Comparison of ENCODE assay signal across 1 cellular context in the genomic region with DNA sequence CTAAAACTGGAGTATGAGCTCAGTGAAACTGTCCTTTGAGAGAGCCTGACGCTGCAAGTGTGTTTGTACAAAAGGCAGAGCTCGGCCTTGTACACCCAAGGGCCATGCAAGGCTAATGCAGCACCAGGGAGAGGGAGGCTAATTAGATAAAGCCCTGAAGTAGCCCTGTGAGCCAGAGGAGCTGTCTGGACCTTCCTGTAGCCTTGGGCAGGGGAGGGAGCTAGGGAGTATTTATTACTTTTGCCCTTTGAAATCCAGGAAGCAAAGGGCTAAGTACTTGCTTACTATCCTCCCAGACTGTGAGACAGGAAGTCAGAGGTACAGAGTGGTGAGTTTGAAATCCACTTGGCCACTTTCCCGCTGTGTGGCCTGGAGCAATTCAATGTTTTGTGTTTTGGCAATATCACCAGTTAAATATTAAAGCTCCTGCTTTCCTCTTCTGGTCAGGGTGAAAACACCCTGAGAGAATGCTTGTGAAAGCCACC.
TF ChIP-seq lines count a peak whose summit lies in the region.

No MANE protein-coding gene starts in this region.

TF ChIP-seq in HepG2, 621 proteins besides CTCF, POLR2A, EP300 and RAD21 (continued from another document and continues in another):
- TF ChIP-seq, protein P1, sequence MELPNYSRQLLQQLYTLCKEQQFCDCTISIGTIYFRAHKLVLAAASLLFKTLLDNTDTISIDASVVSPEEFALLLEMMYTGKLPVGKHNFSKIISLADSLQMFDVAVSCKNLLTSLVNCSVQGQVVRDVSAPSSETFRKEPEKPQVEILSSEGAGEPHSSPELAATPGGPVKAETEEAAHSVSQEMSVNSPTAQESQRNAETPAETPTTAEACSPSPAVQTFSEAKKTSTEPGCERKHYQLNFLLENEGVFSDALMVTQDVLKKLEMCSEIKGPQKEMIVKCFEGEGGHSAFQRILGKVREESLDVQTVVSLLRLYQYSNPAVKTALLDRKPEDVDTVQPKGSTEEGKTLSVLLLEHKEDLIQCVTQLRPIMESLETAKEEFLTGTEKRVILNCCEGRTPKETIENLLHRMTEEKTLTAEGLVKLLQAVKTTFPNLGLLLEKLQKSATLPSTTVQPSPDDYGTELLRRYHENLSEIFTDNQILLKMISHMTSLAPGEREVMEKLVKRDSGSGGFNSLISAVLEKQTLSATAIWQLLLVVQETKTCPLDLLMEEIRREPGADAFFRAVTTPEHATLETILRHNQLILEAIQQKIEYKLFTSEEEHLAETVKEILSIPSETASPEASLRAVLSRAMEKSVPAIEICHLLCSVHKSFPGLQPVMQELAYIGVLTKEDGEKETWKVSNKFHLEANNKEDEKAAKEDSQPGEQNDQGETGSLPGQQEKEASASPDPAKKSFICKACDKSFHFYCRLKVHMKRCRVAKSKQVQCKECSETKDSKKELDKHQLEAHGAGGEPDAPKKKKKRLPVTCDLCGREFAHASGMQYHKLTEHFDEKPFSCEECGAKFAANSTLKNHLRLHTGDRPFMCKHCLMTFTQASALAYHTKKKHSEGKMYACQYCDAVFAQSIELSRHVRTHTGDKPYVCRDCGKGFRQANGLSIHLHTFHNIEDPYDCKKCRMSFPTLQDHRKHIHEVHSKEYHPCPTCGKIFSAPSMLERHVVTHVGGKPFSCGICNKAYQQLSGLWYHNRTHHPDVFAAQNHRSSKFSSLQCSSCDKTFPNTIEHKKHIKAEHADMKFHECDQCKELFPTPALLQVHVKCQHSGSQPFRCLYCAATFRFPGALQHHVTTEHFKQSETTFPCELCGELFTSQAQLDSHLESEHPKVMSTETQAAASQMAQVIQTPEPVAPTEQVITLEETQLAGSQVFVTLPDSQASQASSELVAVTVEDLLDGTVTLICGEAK (IDR thresholded peaks at IDR 0.05) = no peak
- TF ChIP-seq, protein P1 (CRISPR knock-in tag; IDR thresholded peaks at IDR 0.05) = no peak
- TF ChIP-seq SOX13 (IDR thresholded peaks at IDR 0.05) (no peak), SOX13 (CRISPR knock-in tag; conservative IDR thresholded peaks at IDR 0.05 in 1 of 2, IDR thresholded peaks at IDR 0.05 in 1 of 2) (peak in 1 of 2 experiments; percentile 38; a peak in 1 of 4 replicates), PPARG (CRISPR knock-in tag; conservative IDR thresholded peaks at IDR 0.05) (peak; percentile 78), KDM5A (IDR thresholded peaks at IDR 0.05; ENCODE audit: borderline replicate concordance, low read length) (no peak), SIX1 (CRISPR knock-in tag; IDR thresholded peaks at IDR 0.05; ENCODE audit: borderline replicate concordance) (no peak), ZNF737 (CRISPR knock-in tag; IDR thresholded peaks at IDR 0.05; ENCODE audit: borderline replicate concordance) (no peak), RCOR2 (CRISPR knock-in tag; IDR thresholded peaks at IDR 0.05) (no peak; the same call in 1 of the 2 replicates), ZFY (CRISPR knock-in tag; IDR thresholded peaks at IDR 0.05) (peak; percentile 33; the same call in 1 of the 2 replicates), ZKSCAN5 (CRISPR knock-in tag; IDR thresholded peaks at IDR 0.05) (no peak), RARA (CRISPR knock-in tag; IDR thresholded peaks at IDR 0.05) (0 out of 2 replicates have a peak, but pooled peaks have one; percentile 31), CENPT (CRISPR knock-in tag; IDR thresholded peaks at IDR 0.05; ENCODE audit: low read depth) (no peak), RBM22 (optimal IDR thresholded peaks at IDR 0.05; ENCODE audit: low read length) (no peak), CREM (IDR thresholded peaks at IDR 0.05) (peak; percentile 34; the same call in 1 of the 2 replicates), CREM (CRISPR knock-in tag; IDR thresholded peaks at IDR 0.05) (no peak), ARNTL (CRISPR knock-in tag; IDR thresholded peaks at IDR 0.05) (no peak), HMG20A (CRISPR knock-in tag; IDR thresholded peaks at IDR 0.05; ENCODE audit: borderline replicate concordance) (no peak; the same call in 1 of the 2 replicates), SP5 (CRISPR knock-in tag; IDR thresholded peaks at IDR 0.05; ENCODE audit: borderline replicate concordance, low read depth) (peak; percentile 35; the same call in 1 of the 2 replicates), DR1 (CRISPR knock-in tag; IDR thresholded peaks at IDR 0.05) (no peak), NKX3-1 (CRISPR knock-in tag; IDR thresholded peaks at IDR 0.05) (no peak), RORA (CRISPR knock-in tag; IDR thresholded peaks at IDR 0.05) (no peak), ZNF761 (CRISPR knock-in tag; conservative IDR thresholded peaks at IDR 0.05) (0 out of 2 replicates have a peak, but pooled peaks have one; percentile 48), ZNF891 (CRISPR knock-in tag; IDR thresholded peaks at IDR 0.05) (peak; percentile 48; the same call in 1 of the 2 replicates), HMGA1 (CRISPR knock-in tag; conservative IDR thresholded peaks at IDR 0.05) (no peak), KLF12 (CRISPR knock-in tag; IDR thresholded peaks at IDR 0.05; ENCODE audit: borderline replicate concordance) (0 out of 2 replicates have a peak, but pooled peaks have one; percentile 18), ZNF136 (CRISPR knock-in tag; IDR thresholded peaks at IDR 0.05; ENCODE audit: low read depth) (no peak), SIX4 (CRISPR knock-in tag; IDR thresholded peaks at IDR 0.05) (no peak), ZNF713 (CRISPR knock-in tag; IDR thresholded peaks at IDR 0.05) (no peak), SP4 (CRISPR knock-in tag; IDR thresholded peaks at IDR 0.05) (no peak), ZNF556 (CRISPR knock-in tag; IDR thresholded peaks at IDR 0.05; ENCODE audit: borderline replicate concordance) (no peak), ZBTB7B (CRISPR knock-in tag; IDR thresholded peaks at IDR 0.05) (no peak), NFIC (IDR thresholded peaks at IDR 0.05; ENCODE audit: low read length) (peak; percentile 36; the same call in 1 of the 2 replicates), CBFB (CRISPR knock-in tag; IDR thresholded peaks at IDR 0.05) (no peak)
- TF ChIP-seq, protein P2, sequence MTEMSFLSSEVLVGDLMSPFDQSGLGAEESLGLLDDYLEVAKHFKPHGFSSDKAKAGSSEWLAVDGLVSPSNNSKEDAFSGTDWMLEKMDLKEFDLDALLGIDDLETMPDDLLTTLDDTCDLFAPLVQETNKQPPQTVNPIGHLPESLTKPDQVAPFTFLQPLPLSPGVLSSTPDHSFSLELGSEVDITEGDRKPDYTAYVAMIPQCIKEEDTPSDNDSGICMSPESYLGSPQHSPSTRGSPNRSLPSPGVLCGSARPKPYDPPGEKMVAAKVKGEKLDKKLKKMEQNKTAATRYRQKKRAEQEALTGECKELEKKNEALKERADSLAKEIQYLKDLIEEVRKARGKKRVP (CRISPR knock-in tag; IDR thresholded peaks at IDR 0.05) = no peak
- TF ChIP-seq, protein P3, sequence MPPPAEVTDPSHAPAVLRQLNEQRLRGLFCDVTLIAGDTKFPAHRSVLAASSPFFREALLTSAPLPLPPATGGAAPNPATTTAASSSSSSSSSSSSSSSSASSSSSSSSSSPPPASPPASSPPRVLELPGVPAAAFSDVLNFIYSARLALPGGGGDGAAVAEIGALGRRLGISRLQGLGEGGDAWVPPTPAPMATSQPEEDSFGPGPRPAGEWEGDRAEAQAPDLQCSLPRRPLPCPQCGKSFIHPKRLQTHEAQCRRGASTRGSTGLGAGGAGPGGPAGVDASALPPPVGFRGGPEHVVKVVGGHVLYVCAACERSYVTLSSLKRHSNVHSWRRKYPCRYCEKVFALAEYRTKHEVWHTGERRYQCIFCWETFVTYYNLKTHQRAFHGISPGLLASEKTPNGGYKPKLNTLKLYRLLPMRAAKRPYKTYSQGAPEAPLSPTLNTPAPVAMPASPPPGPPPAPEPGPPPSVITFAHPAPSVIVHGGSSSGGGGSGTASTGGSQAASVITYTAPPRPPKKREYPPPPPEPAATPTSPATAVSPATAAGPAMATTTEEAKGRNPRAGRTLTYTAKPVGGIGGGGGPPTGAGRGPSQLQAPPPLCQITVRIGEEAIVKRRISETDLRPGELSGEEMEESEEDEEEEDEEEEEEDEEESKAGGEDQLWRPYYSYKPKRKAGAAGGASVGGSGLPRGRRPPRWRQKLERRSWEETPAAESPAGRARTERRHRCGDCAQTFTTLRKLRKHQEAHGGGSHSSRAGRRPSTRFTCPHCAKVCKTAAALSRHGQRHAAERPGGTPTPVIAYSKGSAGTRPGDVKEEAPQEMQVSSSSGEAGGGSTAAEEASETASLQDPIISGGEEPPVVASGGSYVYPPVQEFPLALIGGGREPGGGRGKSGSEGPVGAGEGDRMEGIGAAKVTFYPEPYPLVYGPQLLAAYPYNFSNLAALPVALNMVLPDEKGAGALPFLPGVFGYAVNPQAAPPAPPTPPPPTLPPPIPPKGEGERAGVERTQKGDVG (CRISPR knock-in tag; IDR thresholded peaks at IDR 0.05; ENCODE audit: borderline replicate concordance) = no peak
- TF ChIP-seq, protein P4, sequence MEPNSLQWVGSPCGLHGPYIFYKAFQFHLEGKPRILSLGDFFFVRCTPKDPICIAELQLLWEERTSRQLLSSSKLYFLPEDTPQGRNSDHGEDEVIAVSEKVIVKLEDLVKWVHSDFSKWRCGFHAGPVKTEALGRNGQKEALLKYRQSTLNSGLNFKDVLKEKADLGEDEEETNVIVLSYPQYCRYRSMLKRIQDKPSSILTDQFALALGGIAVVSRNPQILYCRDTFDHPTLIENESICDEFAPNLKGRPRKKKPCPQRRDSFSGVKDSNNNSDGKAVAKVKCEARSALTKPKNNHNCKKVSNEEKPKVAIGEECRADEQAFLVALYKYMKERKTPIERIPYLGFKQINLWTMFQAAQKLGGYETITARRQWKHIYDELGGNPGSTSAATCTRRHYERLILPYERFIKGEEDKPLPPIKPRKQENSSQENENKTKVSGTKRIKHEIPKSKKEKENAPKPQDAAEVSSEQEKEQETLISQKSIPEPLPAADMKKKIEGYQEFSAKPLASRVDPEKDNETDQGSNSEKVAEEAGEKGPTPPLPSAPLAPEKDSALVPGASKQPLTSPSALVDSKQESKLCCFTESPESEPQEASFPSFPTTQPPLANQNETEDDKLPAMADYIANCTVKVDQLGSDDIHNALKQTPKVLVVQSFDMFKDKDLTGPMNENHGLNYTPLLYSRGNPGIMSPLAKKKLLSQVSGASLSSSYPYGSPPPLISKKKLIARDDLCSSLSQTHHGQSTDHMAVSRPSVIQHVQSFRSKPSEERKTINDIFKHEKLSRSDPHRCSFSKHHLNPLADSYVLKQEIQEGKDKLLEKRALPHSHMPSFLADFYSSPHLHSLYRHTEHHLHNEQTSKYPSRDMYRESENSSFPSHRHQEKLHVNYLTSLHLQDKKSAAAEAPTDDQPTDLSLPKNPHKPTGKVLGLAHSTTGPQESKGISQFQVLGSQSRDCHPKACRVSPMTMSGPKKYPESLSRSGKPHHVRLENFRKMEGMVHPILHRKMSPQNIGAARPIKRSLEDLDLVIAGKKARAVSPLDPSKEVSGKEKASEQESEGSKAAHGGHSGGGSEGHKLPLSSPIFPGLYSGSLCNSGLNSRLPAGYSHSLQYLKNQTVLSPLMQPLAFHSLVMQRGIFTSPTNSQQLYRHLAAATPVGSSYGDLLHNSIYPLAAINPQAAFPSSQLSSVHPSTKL (CRISPR knock-in tag; IDR thresholded peaks at IDR 0.05) = peak; percentile 75
- TF ChIP-seq, protein P5, sequence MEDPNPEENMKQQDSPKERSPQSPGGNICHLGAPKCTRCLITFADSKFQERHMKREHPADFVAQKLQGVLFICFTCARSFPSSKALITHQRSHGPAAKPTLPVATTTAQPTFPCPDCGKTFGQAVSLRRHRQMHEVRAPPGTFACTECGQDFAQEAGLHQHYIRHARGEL (CRISPR knock-in tag; IDR thresholded peaks at IDR 0.05) = no peak
- TF ChIP-seq, protein P6, sequence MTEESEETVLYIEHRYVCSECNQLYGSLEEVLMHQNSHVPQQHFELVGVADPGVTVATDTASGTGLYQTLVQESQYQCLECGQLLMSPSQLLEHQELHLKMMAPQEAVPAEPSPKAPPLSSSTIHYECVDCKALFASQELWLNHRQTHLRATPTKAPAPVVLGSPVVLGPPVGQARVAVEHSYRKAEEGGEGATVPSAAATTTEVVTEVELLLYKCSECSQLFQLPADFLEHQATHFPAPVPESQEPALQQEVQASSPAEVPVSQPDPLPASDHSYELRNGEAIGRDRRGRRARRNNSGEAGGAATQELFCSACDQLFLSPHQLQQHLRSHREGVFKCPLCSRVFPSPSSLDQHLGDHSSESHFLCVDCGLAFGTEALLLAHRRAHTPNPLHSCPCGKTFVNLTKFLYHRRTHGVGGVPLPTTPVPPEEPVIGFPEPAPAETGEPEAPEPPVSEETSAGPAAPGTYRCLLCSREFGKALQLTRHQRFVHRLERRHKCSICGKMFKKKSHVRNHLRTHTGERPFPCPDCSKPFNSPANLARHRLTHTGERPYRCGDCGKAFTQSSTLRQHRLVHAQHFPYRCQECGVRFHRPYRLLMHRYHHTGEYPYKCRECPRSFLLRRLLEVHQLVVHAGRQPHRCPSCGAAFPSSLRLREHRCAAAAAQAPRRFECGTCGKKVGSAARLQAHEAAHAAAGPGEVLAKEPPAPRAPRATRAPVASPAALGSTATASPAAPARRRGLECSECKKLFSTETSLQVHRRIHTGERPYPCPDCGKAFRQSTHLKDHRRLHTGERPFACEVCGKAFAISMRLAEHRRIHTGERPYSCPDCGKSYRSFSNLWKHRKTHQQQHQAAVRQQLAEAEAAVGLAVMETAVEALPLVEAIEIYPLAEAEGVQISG (CRISPR knock-in tag; IDR thresholded peaks at IDR 0.05) = peak; percentile 1; the same call in 1 of the 2 replicates
